14 cellular contexts compared by ENCODE assay signal in the genomic region with DNA sequence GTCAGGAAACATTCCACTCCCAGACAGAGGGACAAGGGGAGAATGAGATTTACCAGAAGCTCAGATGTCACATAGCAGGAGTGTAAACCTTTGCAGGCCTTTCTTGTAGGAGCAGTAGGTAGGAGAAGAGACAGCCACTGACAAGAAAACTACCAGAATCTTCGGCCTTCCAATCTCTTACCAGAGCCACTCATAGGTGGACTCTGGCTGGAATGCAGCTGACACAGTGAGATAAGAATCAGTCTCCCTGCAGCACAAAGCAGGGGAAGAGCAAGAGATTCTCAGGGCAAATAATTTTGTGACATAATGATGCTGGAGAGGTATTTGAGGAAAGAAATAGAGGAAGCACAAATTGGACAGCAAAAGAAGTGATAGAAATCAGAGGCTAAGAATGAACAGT.
DNase-seq lines count a peak whose midpoint lies in the region; FAIRE-seq and TF ChIP-seq lines count a peak whose summit lies in the region.
"Had no signal": no experiment of that assay in that cellular context is flagged by ENCODE, and none has a peak within 500 bp of the region (broad histone marks: within the 10 kb centered on the region; RNA-seq: fewer than 3 reads in every experiment).

No MANE protein-coding gene starts in this region.

- no peak for TF ChIP-seq CTCF in MM.1S (IDR thresholded peaks at IDR 0.05; ENCODE audit: low read length)
- TF ChIP-seq CTCF in mesothelial cell of epicardium (IDR thresholded peaks at IDR 0.05; ENCODE audit: unreplicated experiment), result no peak
- no peak for TF ChIP-seq CTCF in BE2C (IDR thresholded peaks at IDR 0.05; ENCODE audit: low read depth, low read length)

- no peaks in the 10 kb centered on the region for H3K79me2 ChIP-seq in MM.1S (ENCODE audit: low read length)

- peaks cover 31% of the 10 kb centered on the region for H3K9me3 Mint-ChIP-seq in mesothelial cell of epicardium

- H3K27ac ChIP-seq in MM.1S (ENCODE audit: low read length), result no peak overlapping the region
- H3K27ac ChIP-seq: A549 had no signal

- 0 out of 2 replicates have a peak overlapping the region, but pooled peaks have one; percentile 10 for H3K4me2 ChIP-seq in MM.1S (ENCODE audit: low read depth, low read length)
- H3K4me2 ChIP-seq: A549 had no signal

- H3K36me3 ChIP-seq in MM.1S (replicated peaks; ENCODE audit: insufficient read depth, low read length) (no peaks in the 10 kb centered on the region), BE2C (no peaks in the 10 kb centered on the region)

- H3K4me1 ChIP-seq in MM.1S (ENCODE audit: low read length) (no peaks in the 10 kb centered on the region), BE2C (no peaks in the 10 kb centered on the region)
- H3K4me1 ChIP-seq: A549, Caco-2 had no signal

- H3K27ac Mint-ChIP-seq in mesothelial cell of epicardium, result peak overlapping the region; percentile 0
- H3K27ac Mint-ChIP-seq: CD14-positive monocyte had no signal

- no peak for FAIRE-seq in urothelium cell line (lab: Jason Lieb, UNC)
- FAIRE-seq: A549, H54 had no signal

- no peak overlapping the region for H3K9ac ChIP-seq in MM.1S (ENCODE audit: low read length)

- H3K4me1 Mint-ChIP-seq in mesothelial cell of epicardium, result peaks cover 22% of the 10 kb centered on the region
- H3K4me1 Mint-ChIP-seq: CD14-positive monocyte; CD8-positive, alpha-beta memory T cell had no signal

- no peaks in the 10 kb centered on the region for H3K9me2 ChIP-seq in MM.1S (replicated peaks; ENCODE audit: insufficient read depth, low read length)

- H2AFZ ChIP-seq in MM.1S (ENCODE audit: low read length), result peak overlapping the region; percentile 13; the same call in 1 of the 2 replicates

- no peak for DNase-seq in MM.1S
- DNase-seq in SK-N-DZ (ENCODE audit: low spot score), result peak; percentile 2
- DNase-seq in mesothelial cell of epicardium (ENCODE audit: low spot score in 2 of 2, unreplicated experiment in 2 of 2), result no peak
- peak; percentile 9 for DNase-seq in urothelium cell line (ENCODE audit: low spot score)
- no peak for DNase-seq in NCI-H82 (lab: John Stamatoyannopoulos, UW)
- DNase-seq in effector CD4-positive, alpha-beta T cell, result no peak
- DNase-seq in BE2C, result no peak
- DNase-seq: CD8-positive, alpha-beta memory T cell; DND-41; GF-D8 had no signal

- no peaks in the 10 kb centered on the region for H4K20me1 ChIP-seq in MM.1S (ENCODE audit: insufficient read depth, low read length)

- peaks cover 15% of the 10 kb centered on the region for H3K36me3 Mint-ChIP-seq in mesothelial cell of epicardium
- H3K36me3 Mint-ChIP-seq: CD14-positive monocyte; CD8-positive, alpha-beta memory T cell had no signal

- H3K27me3 Mint-ChIP-seq in mesothelial cell of epicardium (ENCODE audit: low read depth), result peaks cover 57% of the 10 kb centered on the region
- H3K27me3 Mint-ChIP-seq: CD8-positive, alpha-beta memory T cell had no signal

- no peak overlapping the region for H3K4me3 ChIP-seq in MM.1S (ENCODE audit: low read length)
- no peak overlapping the region for H3K4me3 ChIP-seq in BE2C (ENCODE audit: low read depth, low read length)
- H3K4me3 ChIP-seq: A549 had no signal

- H3K9me3 ChIP-seq in MM.1S (replicated peaks; ENCODE audit: insufficient read depth, low read length) (no peaks in the 10 kb centered on the region), BE2C (no peaks in the 10 kb centered on the region)

- H3K27me3 ChIP-seq in MM.1S (replicated peaks; ENCODE audit: insufficient read depth, low read length) (no peaks in the 10 kb centered on the region), BE2C (no peaks in the 10 kb centered on the region)

- no peaks in the 10 kb centered on the region for H3F3A ChIP-seq in MM.1S (ENCODE audit: insufficient read depth, low read length)

- H3K4me3 Mint-ChIP-seq in mesothelial cell of epicardium, result no peak overlapping the region
- H3K4me3 Mint-ChIP-seq: CD14-positive monocyte; CD8-positive, alpha-beta memory T cell had no signal

Comparison
In these comparisons a context has a peak if more than half of its experiments do, and no peak if none do; other contexts are left out.
1. DNase-seq: peak in SK-N-DZ (single experiment) and urothelium cell line (single experiment); none in MM.1S (single experiment), mesothelial cell of epicardium (0 of 2), NCI-H82 (single experiment), effector CD4-positive, alpha-beta T cell (single experiment) and BE2C (single experiment).